ENCODE assay signal across 1 cellular context in genomic region chr19:40331052-40331451, GRCh38.
TF ChIP-seq lines count a peak whose summit lies in the region.

No MANE protein-coding gene starts in this region.

TF ChIP-seq in K562, 482 proteins besides CTCF, POLR2A, EP300 and RAD21:
- TF ChIP-seq KDM5B (IDR thresholded peaks at IDR 0.05; ENCODE audit: insufficient replicate concordance, low read depth, low read length): no peak
- no peak for TF ChIP-seq CEBPG (CRISPR knock-in tag; IDR thresholded peaks at IDR 0.05)
- peak; percentile 34 to 93; a peak in 3 of 4 replicates for TF ChIP-seq CEBPG (tag; conservative IDR thresholded peaks at IDR 0.05 in 1 of 2, IDR thresholded peaks at IDR 0.05 in 1 of 2)
- no peak for TF ChIP-seq NR2C2 (CRISPR knock-in tag; IDR thresholded peaks at IDR 0.05)
- no peak for TF ChIP-seq NR2C2 (tag; IDR thresholded peaks at IDR 0.05)
- TF ChIP-seq CEBPB (tag; IDR thresholded peaks at IDR 0.05): peak; percentile 86
- TF ChIP-seq KLF13 (tag; IDR thresholded peaks at IDR 0.05; ENCODE audit: borderline replicate concordance, low read depth): no peak
